Comparison of ENCODE assay signal across 26 cellular contexts in genomic region chr3:188435266-188435665, GRCh38.
"Had no signal": no experiment of that assay in that cellular context is flagged by ENCODE, and none has a peak within 500 bp of the region (broad histone marks: within the 10 kb centered on the region; RNA-seq: fewer than 3 reads in every experiment).

No MANE protein-coding gene starts in this region.

- H3K4me3 ChIP-seq: SJSA1 had no signal

- H3K4me2 ChIP-seq: KMS-11 had no signal

- H3K27me3 ChIP-seq: SJSA1 had no signal

- ATAC-seq: activated CD8-positive, alpha-beta memory T cell treated with anti-CD3 and anti-CD28 coated beads, Interleukin-2, amount 10 ng/mL, durations not matched to agents 7 days and 5 days had no signal

- DNase-seq: activated CD4-positive, alpha-beta T cell treated with anti-CD3 and anti-CD28 coated beads for 48 hours; activated CD4-positive, alpha-beta T cell treated with anti-CD3 and anti-CD28 coated beads, Interleukin-2, amount 50 U/mL, for 48 hours; activated CD4-positive, CD25-positive, alpha-beta regulatory T cell treated with anti-CD3 and anti-CD28 coated beads, Interleukin-2, amount 50 U/mL, for 72 hours; activated CD8-positive, alpha-beta memory T cell treated with anti-CD3 and anti-CD28 coated beads, Interleukin-2, amount 10 ng/mL, durations not matched to agents 7 days and 5 days; activated effector memory CD4-positive, alpha-beta T cell treated with Interleukin-2 at 50 U/mL for 16 hours; activated naive CD4-positive, alpha-beta T cell; activated T-cell treated with anti-CD3 and anti-CD28 coated beads, Interleukin-2, amount 50 U/mL, for 24 hours; aorta; MV-4-11; NCI-H1105; NCI-H1436; NCI-H1694 treated with DMSO at 0.1 percent for 48 hours; NCI-H2029 treated with DMSO at 0.1 percent for 48 hours; NCI-H345; NCI-H510A; NCI-H526 treated with DMSO at 0.1 percent for 48 hours; NCI-H82; OCI-M1; SHP77; SW 1271 had no signal

- H3K9ac ChIP-seq: KMS-11 had no signal

- H3K9me3 ChIP-seq: SJSA1 had no signal

- FAIRE-seq: RCC 7860 had no signal

- H3K27ac Mint-ChIP-seq: activated CD8-positive, alpha-beta memory T cell treated with anti-CD3 and anti-CD28 coated beads, Interleukin-2, amount 10 ng/mL, durations not matched to agents 7 days and 5 days; activated T-cell treated with anti-CD3 and anti-CD28 coated beads, Interleukin-2, amount 50 U/mL, for 24 hours; activated T-helper 1 cell treated with anti-CD3 and anti-CD28 coated beads, Interleukin-12 subunit alpha, Interleukin-12 subunit beta, Interleukin-2, Interleukin-4 antibody, amounts not matched to agents 30 ng/mL and 10 ng/mL and 1 ng/mL, durations not matched to agents 14 hours and 24 hours and 36 hours; brain had no signal

- H3K27ac ChIP-seq: KMS-11, SJSA1 had no signal

- H3K27me3 Mint-ChIP-seq: activated CD8-positive, alpha-beta memory T cell treated with anti-CD3 and anti-CD28 coated beads, Interleukin-2, amount 10 ng/mL, durations not matched to agents 7 days and 5 days; activated naive CD4-positive, alpha-beta T cell treated with anti-CD3 and anti-CD28 coated beads, Interleukin-2, amount 50 U/mL, for 24 hours; activated T-cell treated with anti-CD3 and anti-CD28 coated beads, Interleukin-2, amount 50 U/mL, for 24 hours; brain had no signal

- H3K36me3 Mint-ChIP-seq: brain had no signal

- H3K9me3 Mint-ChIP-seq: activated naive CD4-positive, alpha-beta T cell treated with anti-CD3 and anti-CD28 coated beads, Interleukin-2, amount 50 U/mL, for 24 hours; activated T-cell treated with anti-CD3 and anti-CD28 coated beads, Interleukin-2, amount 50 U/mL, for 24 hours; brain had no signal

- H3K4me3 Mint-ChIP-seq: activated CD8-positive, alpha-beta memory T cell treated with anti-CD3 and anti-CD28 coated beads, Interleukin-2, amount 10 ng/mL, durations not matched to agents 7 days and 5 days; activated naive CD4-positive, alpha-beta T cell treated with anti-CD3 and anti-CD28 coated beads, Interleukin-2, amount 50 U/mL, for 24 hours; activated T-cell treated with anti-CD3 and anti-CD28 coated beads, Interleukin-2, amount 50 U/mL, for 24 hours; activated T-helper 1 cell treated with anti-CD3 and anti-CD28 coated beads, Interleukin-12 subunit alpha, Interleukin-12 subunit beta, Interleukin-2, Interleukin-4 antibody, amounts not matched to agents 30 ng/mL and 10 ng/mL and 1 ng/mL, durations not matched to agents 14 hours and 24 hours and 36 hours; brain had no signal
